Comparison of ENCODE assay signal across 1 cellular context in the genomic region with DNA sequence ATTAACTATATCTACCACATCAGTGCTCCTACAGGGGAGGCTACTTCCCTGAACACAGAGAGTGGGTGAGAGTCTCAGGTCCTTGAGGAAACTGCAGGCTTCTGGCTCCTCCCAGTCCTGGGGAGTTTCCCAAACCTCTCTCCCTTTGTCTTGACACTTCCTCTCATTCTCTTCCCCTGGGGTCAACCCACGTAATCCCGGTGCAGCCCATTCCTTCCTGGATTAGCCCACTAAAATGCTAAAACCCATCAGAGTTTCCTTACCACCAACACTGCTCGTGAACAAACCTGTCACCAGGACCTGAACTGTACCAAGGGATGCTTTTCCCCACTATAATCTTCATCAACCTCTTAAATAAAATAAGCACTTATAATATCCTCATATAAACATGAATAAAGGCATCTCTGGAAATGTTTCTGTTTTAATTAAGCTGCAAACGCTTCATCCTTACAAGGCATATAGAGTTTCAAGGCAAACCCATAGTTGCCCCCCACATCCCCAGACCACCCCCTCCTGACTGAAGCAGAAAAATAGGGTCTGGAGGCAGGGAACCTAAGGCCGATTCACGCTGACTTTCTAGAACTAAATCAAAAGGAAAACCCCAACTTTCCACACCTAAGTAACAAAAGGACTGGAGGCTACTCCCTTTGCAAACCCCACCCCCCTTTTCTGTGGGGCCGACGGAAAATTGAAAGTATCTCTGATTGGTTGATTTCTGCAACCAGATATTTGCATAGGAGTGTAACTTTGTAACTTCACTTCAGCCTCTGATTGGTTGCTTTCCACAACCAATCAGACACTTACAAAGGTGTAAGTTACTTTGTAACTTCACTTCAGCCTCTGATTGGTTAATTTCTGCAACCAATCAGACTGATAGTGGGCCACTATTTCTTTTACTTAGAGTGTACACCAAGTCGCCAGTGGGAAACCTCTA.
TF ChIP-seq lines count a peak whose summit lies in the region.

No MANE protein-coding gene starts in this region.

TF ChIP-seq in GM23338, 12 proteins besides CTCF, POLR2A, EP300 and RAD21 (continued from another document):
- TF ChIP-seq, protein P1, sequence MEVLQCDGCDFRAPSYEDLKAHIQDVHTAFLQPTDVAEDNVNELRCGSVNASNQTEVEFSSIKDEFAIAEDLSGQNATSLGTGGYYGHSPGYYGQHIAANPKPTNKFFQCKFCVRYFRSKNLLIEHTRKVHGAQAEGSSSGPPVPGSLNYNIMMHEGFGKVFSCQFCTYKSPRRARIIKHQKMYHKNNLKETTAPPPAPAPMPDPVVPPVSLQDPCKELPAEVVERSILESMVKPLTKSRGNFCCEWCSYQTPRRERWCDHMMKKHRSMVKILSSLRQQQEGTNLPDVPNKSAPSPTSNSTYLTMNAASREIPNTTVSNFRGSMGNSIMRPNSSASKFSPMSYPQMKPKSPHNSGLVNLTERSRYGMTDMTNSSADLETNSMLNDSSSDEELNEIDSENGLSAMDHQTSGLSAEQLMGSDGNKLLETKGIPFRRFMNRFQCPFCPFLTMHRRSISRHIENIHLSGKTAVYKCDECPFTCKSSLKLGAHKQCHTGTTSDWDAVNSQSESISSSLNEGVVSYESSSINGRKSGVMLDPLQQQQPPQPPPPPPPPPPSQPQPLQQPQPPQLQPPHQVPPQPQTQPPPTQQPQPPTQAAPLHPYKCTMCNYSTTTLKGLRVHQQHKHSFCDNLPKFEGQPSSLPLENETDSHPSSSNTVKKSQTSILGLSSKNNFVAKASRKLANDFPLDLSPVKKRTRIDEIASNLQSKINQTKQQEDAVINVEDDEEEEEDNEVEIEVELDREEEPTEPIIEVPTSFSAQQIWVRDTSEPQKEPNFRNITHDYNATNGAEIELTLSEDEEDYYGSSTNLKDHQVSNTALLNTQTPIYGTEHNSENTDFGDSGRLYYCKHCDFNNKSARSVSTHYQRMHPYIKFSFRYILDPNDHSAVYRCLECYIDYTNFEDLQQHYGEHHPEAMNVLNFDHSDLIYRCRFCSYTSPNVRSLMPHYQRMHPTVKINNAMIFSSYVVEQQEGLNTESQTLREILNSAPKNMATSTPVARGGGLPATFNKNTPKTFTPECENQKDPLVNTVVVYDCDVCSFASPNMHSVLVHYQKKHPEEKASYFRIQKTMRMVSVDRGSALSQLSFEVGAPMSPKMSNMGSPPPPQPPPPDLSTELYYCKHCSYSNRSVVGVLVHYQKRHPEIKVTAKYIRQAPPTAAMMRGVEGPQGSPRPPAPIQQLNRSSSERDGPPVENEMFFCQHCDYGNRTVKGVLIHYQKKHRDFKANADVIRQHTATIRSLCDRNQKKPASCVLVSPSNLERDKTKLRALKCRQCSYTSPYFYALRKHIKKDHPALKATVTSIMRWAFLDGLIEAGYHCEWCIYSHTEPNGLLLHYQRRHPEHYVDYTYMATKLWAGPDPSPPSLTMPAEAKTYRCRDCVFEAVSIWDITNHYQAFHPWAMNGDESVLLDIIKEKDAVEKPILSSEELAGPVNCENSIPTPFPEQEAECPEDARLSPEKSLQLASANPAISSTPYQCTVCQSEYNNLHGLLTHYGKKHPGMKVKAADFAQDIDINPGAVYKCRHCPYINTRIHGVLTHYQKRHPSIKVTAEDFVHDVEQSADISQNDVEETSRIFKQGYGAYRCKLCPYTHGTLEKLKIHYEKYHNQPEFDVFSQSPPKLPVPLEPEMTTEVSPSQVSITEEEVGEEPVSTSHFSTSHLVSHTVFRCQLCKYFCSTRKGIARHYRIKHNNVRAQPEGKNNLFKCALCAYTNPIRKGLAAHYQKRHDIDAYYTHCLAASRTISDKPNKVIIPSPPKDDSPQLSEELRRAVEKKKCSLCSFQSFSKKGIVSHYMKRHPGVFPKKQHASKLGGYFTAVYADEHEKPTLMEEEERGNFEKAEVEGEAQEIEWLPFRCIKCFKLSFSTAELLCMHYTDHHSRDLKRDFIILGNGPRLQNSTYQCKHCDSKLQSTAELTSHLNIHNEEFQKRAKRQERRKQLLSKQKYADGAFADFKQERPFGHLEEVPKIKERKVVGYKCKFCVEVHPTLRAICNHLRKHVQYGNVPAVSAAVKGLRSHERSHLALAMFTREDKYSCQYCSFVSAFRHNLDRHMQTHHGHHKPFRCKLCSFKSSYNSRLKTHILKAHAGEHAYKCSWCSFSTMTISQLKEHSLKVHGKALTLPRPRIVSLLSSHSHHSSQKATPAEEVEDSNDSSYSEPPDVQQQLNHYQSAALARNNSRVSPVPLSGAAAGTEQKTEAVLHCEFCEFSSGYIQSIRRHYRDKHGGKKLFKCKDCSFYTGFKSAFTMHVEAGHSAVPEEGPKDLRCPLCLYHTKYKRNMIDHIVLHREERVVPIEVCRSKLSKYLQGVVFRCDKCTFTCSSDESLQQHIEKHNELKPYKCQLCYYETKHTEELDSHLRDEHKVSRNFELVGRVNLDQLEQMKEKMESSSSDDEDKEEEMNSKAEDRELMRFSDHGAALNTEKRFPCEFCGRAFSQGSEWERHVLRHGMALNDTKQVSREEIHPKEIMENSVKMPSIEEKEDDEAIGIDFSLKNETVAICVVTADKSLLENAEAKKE (CRISPR knock-in tag; IDR thresholded peaks at IDR 0.05), result no peak
- TF ChIP-seq NANOG (IDR thresholded peaks at IDR 0.05; ENCODE audit: borderline replicate concordance) (no peak), JUNB (IDR thresholded peaks at IDR 0.05; ENCODE audit: unreplicated experiment) (no peak), ZNF114 (CRISPR knock-in tag; IDR thresholded peaks at IDR 0.05) (no peak), EZH2phosphoT487 (IDR thresholded peaks at IDR 0.05; ENCODE audit: unreplicated experiment) (no peak), POLR2AphosphoS5 (IDR thresholded peaks at IDR 0.05; ENCODE audit: low read depth) (no peak)
- TF ChIP-seq, protein P2, sequence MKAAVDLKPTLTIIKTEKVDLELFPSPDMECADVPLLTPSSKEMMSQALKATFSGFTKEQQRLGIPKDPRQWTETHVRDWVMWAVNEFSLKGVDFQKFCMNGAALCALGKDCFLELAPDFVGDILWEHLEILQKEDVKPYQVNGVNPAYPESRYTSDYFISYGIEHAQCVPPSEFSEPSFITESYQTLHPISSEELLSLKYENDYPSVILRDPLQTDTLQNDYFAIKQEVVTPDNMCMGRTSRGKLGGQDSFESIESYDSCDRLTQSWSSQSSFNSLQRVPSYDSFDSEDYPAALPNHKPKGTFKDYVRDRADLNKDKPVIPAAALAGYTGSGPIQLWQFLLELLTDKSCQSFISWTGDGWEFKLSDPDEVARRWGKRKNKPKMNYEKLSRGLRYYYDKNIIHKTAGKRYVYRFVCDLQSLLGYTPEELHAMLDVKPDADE (IDR thresholded peaks at IDR 0.05), result no peak
